Comparison of ENCODE assay signal across 1 cellular context in genomic region chrX:40105791-40106676, GRCh38.
TF ChIP-seq lines count a peak whose summit lies in the region.

No MANE protein-coding gene starts in this region.

TF ChIP-seq in HepG2, 621 proteins besides CTCF, POLR2A, EP300 and RAD21 (continued from another document):
- TF ChIP-seq, protein P1, sequence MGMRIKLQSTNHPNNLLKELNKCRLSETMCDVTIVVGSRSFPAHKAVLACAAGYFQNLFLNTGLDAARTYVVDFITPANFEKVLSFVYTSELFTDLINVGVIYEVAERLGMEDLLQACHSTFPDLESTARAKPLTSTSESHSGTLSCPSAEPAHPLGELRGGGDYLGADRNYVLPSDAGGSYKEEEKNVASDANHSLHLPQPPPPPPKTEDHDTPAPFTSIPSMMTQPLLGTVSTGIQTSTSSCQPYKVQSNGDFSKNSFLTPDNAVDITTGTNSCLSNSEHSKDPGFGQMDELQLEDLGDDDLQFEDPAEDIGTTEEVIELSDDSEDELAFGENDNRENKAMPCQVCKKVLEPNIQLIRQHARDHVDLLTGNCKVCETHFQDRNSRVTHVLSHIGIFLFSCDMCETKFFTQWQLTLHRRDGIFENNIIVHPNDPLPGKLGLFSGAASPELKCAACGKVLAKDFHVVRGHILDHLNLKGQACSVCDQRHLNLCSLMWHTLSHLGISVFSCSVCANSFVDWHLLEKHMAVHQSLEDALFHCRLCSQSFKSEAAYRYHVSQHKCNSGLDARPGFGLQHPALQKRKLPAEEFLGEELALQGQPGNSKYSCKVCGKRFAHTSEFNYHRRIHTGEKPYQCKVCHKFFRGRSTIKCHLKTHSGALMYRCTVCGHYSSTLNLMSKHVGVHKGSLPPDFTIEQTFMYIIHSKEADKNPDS (CRISPR knock-in tag; IDR thresholded peaks at IDR 0.05): no peak
- TF ChIP-seq NONO (IDR thresholded peaks at IDR 0.05) (no peak), NONO (CRISPR knock-in tag; conservative IDR thresholded peaks at IDR 0.05) (no peak), ZNF598 (CRISPR knock-in tag; IDR thresholded peaks at IDR 0.05; ENCODE audit: borderline replicate concordance) (no peak), ZNF879 (CRISPR knock-in tag; IDR thresholded peaks at IDR 0.05) (no peak), ZNF496 (CRISPR knock-in tag; IDR thresholded peaks at IDR 0.05; ENCODE audit: insufficient replicate concordance) (no peak), ZSCAN21 (CRISPR knock-in tag; IDR thresholded peaks at IDR 0.05; ENCODE audit: borderline replicate concordance) (no peak), PPARG (CRISPR knock-in tag; conservative IDR thresholded peaks at IDR 0.05) (no peak), ZNF205 (CRISPR knock-in tag; IDR thresholded peaks at IDR 0.05) (no peak), AGO1 (IDR thresholded peaks at IDR 0.05; ENCODE audit: low read depth, low read length, poor library complexity, severe bottlenecking) (no peak), ZFP1 (CRISPR knock-in tag; IDR thresholded peaks at IDR 0.05) (no peak), POLR2AphosphoS5 (IDR thresholded peaks at IDR 0.05; ENCODE audit: low read depth, low read length) (0 out of 2 replicates have a peak, but pooled peaks have one; percentile 28), MLXIP (CRISPR knock-in tag; IDR thresholded peaks at IDR 0.05; ENCODE audit: borderline replicate concordance) (no peak), ZNF629 (CRISPR knock-in tag; conservative IDR thresholded peaks at IDR 0.05) (no peak), HNRNPUL1 (IDR thresholded peaks at IDR 0.05; ENCODE audit: low read depth, low read length) (no peak)
- TF ChIP-seq, protein P2, sequence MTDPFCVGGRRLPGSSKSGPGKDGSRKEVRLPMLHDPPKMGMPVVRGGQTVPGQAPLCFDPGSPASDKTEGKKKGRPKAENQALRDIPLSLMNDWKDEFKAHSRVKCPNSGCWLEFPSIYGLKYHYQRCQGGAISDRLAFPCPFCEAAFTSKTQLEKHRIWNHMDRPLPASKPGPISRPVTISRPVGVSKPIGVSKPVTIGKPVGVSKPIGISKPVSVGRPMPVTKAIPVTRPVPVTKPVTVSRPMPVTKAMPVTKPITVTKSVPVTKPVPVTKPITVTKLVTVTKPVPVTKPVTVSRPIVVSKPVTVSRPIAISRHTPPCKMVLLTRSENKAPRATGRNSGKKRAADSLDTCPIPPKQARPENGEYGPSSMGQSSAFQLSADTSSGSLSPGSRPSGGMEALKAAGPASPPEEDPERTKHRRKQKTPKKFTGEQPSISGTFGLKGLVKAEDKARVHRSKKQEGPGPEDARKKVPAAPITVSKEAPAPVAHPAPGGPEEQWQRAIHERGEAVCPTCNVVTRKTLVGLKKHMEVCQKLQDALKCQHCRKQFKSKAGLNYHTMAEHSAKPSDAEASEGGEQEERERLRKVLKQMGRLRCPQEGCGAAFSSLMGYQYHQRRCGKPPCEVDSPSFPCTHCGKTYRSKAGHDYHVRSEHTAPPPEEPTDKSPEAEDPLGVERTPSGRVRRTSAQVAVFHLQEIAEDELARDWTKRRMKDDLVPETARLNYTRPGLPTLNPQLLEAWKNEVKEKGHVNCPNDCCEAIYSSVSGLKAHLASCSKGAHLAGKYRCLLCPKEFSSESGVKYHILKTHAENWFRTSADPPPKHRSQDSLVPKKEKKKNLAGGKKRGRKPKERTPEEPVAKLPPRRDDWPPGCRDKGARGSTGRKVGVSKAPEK (CRISPR knock-in tag; IDR thresholded peaks at IDR 0.05; ENCODE audit: borderline replicate concordance): no peak
- TF ChIP-seq, protein P3, sequence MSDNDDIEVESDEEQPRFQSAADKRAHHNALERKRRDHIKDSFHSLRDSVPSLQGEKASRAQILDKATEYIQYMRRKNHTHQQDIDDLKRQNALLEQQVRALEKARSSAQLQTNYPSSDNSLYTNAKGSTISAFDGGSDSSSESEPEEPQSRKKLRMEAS (IDR thresholded peaks at IDR 0.05): peak; percentile 40; the same call in 1 of the 2 replicates
TF ChIP-seq in HepG2: peak in this region for 26.
